In the genomic region with DNA sequence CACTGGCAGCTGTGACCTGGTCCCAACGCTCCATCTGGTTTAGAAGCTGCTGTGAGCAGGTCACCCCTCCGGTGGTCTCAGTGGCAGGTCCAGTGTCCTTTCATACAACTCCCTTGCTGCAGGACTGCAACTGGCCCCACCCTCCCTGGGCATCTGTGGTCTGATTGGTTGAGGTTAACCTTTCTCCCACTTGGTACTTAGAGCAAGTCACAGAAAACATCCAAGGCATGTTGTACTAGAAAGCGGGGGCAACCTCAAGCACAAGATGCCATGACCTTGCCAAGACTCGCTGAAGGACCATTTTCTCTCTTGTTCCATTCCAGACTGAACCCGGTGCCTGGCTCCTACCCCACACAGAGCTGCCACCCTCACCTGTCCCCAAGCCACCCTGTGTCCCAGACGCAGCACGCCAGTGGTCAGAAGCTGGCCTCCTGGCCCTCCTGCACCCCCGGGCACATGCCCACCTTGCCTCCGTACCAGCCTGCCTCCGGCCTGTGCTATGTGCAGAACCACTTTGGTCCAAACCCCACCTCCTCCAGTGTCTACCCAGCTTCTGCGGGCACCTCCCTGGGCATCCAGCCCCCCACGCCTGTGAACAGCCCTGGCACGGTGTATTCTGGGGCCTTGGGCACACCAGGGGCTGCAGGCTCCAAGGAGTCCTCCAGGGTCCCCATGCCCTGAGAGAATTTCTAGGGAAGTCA, we compare ENCODE assay signal across 18 cellular contexts. TPM values are rescaled to one million over a fixed set of nuclear protein-coding genes. Genes with fewer than 3 reads are reported as not detected.
DNase-seq lines count a peak whose midpoint lies in the region; ATAC-seq and TF ChIP-seq lines count a peak whose summit lies in the region.
"Had no signal": no experiment of that assay in that cellular context is flagged by ENCODE, and none has a peak within 500 bp of the region (broad histone marks: within the 10 kb centered on the region; RNA-seq: fewer than 3 reads in every experiment).

No MANE protein-coding gene starts in this region.

- no peaks in the 10 kb centered on the region for H3K9me3 ChIP-seq in naive thymus-derived CD4-positive, alpha-beta T cell (ENCODE audit: control insufficient read depth in 2 of 3, low read length in 3 of 3)
- H3K9me3 ChIP-seq: HAP-1 had no signal

- no peaks in the 10 kb centered on the region for H3K27me3 Mint-ChIP-seq in activated naive CD8-positive, alpha-beta T cell
- no peaks in the 10 kb centered on the region for H3K27me3 Mint-ChIP-seq in activated naive CD8-positive, alpha-beta T cell treated with anti-CD3 and anti-CD28 coated beads for 36 hours
- no peaks in the 10 kb centered on the region for H3K27me3 Mint-ChIP-seq in naive thymus-derived CD4-positive, alpha-beta T cell

- H3K36me3 ChIP-seq in naive thymus-derived CD4-positive, alpha-beta T cell (ENCODE audit: control insufficient read depth in 2 of 3, insufficient read depth in 3 of 3, low read length in 3 of 3): peaks cover 1 to 63% (median 20%) of the 10 kb centered on the region in 3 experiments

- no peak overlapping the region for H3K4me3 Mint-ChIP-seq in activated naive CD8-positive, alpha-beta T cell
- no peak overlapping the region for H3K4me3 Mint-ChIP-seq in activated naive CD8-positive, alpha-beta T cell treated with anti-CD3 and anti-CD28 coated beads for 36 hours
- H3K4me3 Mint-ChIP-seq in naive thymus-derived CD4-positive, alpha-beta T cell: no peak overlapping the region

- POLR2A ChIA-PET in naive thymus-derived CD4-positive, alpha-beta T cell (lab: Charles Lee): interaction anchor here (2.2 kb wide), 1 partner anchor 9 kb away, joined by 4 read pairs; a partner anchor contains a TSS

- H3K4me1 Mint-ChIP-seq in activated naive CD8-positive, alpha-beta T cell (ENCODE audit: low read depth): peaks cover 10% of the 10 kb centered on the region
- peaks cover 11% of the 10 kb centered on the region for H3K4me1 Mint-ChIP-seq in activated naive CD8-positive, alpha-beta T cell treated with anti-CD3 and anti-CD28 coated beads for 36 hours
- H3K4me1 Mint-ChIP-seq in naive thymus-derived CD4-positive, alpha-beta T cell: peaks cover 0 to 6% (median 4%) of the 10 kb centered on the region in 7 donors

- no peak for DNase-seq in activated naive CD8-positive, alpha-beta T cell treated with anti-CD3 and anti-CD28 coated beads for 36 hours
- no peak for DNase-seq in dorsolateral prefrontal cortex
- DNase-seq in naive thymus-derived CD4-positive, alpha-beta T cell: no peak
- DNase-seq in HuH-7.5 (ENCODE audit: low spot score): no peak
- no peak for DNase-seq in dedifferentiated amniotic fluid mesenchymal stem cell (ENCODE audit: extremely low spot score)
- DNase-seq: DMS153, EL, KBM-7, NCI-H1092 treated with DMSO at 0.1 percent for 48 hours, NCI-H1694 treated with DMSO at 0.1 percent for 48 hours, NCI-H2171, NCI-H446 treated with DMSO at 0.1 percent for 48 hours, NCI-H748 treated with DMSO at 0.1 percent for 48 hours, PC-3 had no signal

- intact Hi-C loops in dorsolateral prefrontal cortex (cut with DNase I): loop anchor here in 1 of 2 donors (2.0 to 10.0 kb wide), 2 partner anchors 27 to 277 kb away; a partner anchor contains a TSS
- intact Hi-C loops in naive thymus-derived CD4-positive, alpha-beta T cell (cut with micrococcal nuclease): no loop called here

- CTCF ChIA-PET in naive thymus-derived CD4-positive, alpha-beta T cell (lab: Charles Lee): no interaction called here

- peak overlapping the region in 3 of 59 donors; percentile 15 to 37 (median 18) for H3K4me3 ChIP-seq in dorsolateral prefrontal cortex
- no peak overlapping the region for H3K4me3 ChIP-seq in naive thymus-derived CD4-positive, alpha-beta T cell (ENCODE audit: low read length)
- H3K4me3 ChIP-seq: HAP-1 had no signal

- H3K27ac Mint-ChIP-seq in activated naive CD8-positive, alpha-beta T cell: peak overlapping the region; percentile 50
- no peak overlapping the region for H3K27ac Mint-ChIP-seq in activated naive CD8-positive, alpha-beta T cell treated with anti-CD3 and anti-CD28 coated beads for 36 hours
- H3K27ac Mint-ChIP-seq in naive thymus-derived CD4-positive, alpha-beta T cell: peak overlapping the region in 1 of 9 donors; percentile 56

- no peaks in the 10 kb centered on the region for H3K4me1 ChIP-seq in naive thymus-derived CD4-positive, alpha-beta T cell (ENCODE audit: control insufficient read depth in 2 of 2, insufficient read depth in 2 of 2, low read length in 2 of 2)
- H3K4me1 ChIP-seq: HAP-1 had no signal

- peak overlapping the region in 48 of 59 donors; percentile 6 to 87 (median 64) for H3K27ac ChIP-seq in dorsolateral prefrontal cortex
- no peak overlapping the region for H3K27ac ChIP-seq in naive thymus-derived CD4-positive, alpha-beta T cell (ENCODE audit: low read depth, low read length)
- peak overlapping the region; percentile 7 for H3K27ac ChIP-seq in temporal lobe (ENCODE audit: low read depth, low read length)

- H3K9me3 Mint-ChIP-seq in activated naive CD8-positive, alpha-beta T cell (ENCODE audit: low read depth): no peaks in the 10 kb centered on the region
- H3K9me3 Mint-ChIP-seq in activated naive CD8-positive, alpha-beta T cell treated with anti-CD3 and anti-CD28 coated beads for 36 hours: no peaks in the 10 kb centered on the region
- no peaks in the 10 kb centered on the region for H3K9me3 Mint-ChIP-seq in naive thymus-derived CD4-positive, alpha-beta T cell

- no peak for TF ChIP-seq CTCF in dorsolateral prefrontal cortex (IDR thresholded peaks at IDR 0.05 in 54 of 56, conservative IDR thresholded peaks at IDR 0.05 in 2 of 56; ENCODE audit: low read depth in 1 of 56, partially characterized antibody in 56 of 56)

- no peaks in the 10 kb centered on the region for H3K36me3 Mint-ChIP-seq in activated naive CD8-positive, alpha-beta T cell
- peaks cover 13% of the 10 kb centered on the region for H3K36me3 Mint-ChIP-seq in activated naive CD8-positive, alpha-beta T cell treated with anti-CD3 and anti-CD28 coated beads for 36 hours
- H3K36me3 Mint-ChIP-seq in naive thymus-derived CD4-positive, alpha-beta T cell: peaks cover 0 to 25% (median 6%) of the 10 kb centered on the region in 5 donors

- ATAC-seq in naive thymus-derived CD4-positive, alpha-beta T cell: peak; percentile 6
- ATAC-seq in HG03196 (IDR thresholded peaks at IDR 0.05; ENCODE audit: unreplicated experiment): no peak
- ATAC-seq: PC-3 had no signal

- no peaks in the 10 kb centered on the region for H3K27me3 ChIP-seq in dorsolateral prefrontal cortex
- no peaks in the 10 kb centered on the region for H3K27me3 ChIP-seq in naive thymus-derived CD4-positive, alpha-beta T cell (ENCODE audit: control insufficient read depth in 2 of 2, insufficient read depth in 2 of 2, low read length in 2 of 2)

RNA-seq across cellular contexts. Expression of a gene that starts 9.0 kb away (rescaled TPM):
- 10 to 100 TPM; 28.0 to 29.6 TPM for total RNA-seq in activated naive CD8-positive, alpha-beta T cell treated with anti-CD3 and anti-CD28 coated beads for 36 hours
- total RNA-seq in dorsolateral prefrontal cortex (100 to 1,000 TPM; 127 to 309 (median 221) TPM), temporal lobe (32.0 TPM)
- total RNA-seq in naive thymus-derived CD4-positive, alpha-beta T cell: 10 to 100 TPM; 36.2 to 95.1 (median 47.8) TPM
- 100 to 1,000 TPM; 107 to 124 TPM for polyA plus RNA-seq in naive thymus-derived CD4-positive, alpha-beta T cell

RNA-seq across cellular contexts. Expression of a gene that starts 27.1 kb away (rescaled TPM):
- total RNA-seq in activated naive CD8-positive, alpha-beta T cell treated with anti-CD3 and anti-CD28 coated beads for 36 hours: 10 to 100 TPM; 35.4 to 41.3 TPM
- total RNA-seq in dorsolateral prefrontal cortex (100 to 1,000 TPM in 9 of 120 experiments, 10 to 100 TPM in 111; 52.3 to 111 (median 78.1) TPM), temporal lobe (47.5 TPM)
- 10 to 100 TPM; 45.9 to 72.3 (median 69.7) TPM for total RNA-seq in naive thymus-derived CD4-positive, alpha-beta T cell
- polyA plus RNA-seq in naive thymus-derived CD4-positive, alpha-beta T cell: 10 to 100 TPM; 41.6 to 69.2 TPM
